In genomic region chr3:109903100-109903499, GRCh38 we compare ENCODE assay signal across 17 cellular contexts.
A peak's percentile ranks its signal among the peaks of the same experiment; 100 is the strongest.
DNase-seq lines count a peak whose midpoint lies in the region; ATAC-seq and TF ChIP-seq lines count a peak whose summit lies in the region.
"Had no signal": no experiment of that assay in that cellular context is flagged by ENCODE, and none has a peak within 500 bp of the region (broad histone marks: within the 10 kb centered on the region; RNA-seq: fewer than 3 reads in every experiment).

No MANE protein-coding gene starts in this region.

- H4K20me1 ChIP-seq in PC-9 (ENCODE audit: insufficient read depth) (no peaks in the 10 kb centered on the region), osteoblast (ENCODE audit: insufficient read depth, low read length) (no peaks in the 10 kb centered on the region)

- H2AFZ ChIP-seq in PC-9 (no peak overlapping the region), osteoblast (ENCODE audit: low read length) (no peak overlapping the region)

- DNase-seq in NCI-H82 (lab: John Stamatoyannopoulos, UW), result peak; percentile 6
- no peak for DNase-seq in NCI-H82 treated with DMSO at 0.1 percent for 48 hours (lab: John Stamatoyannopoulos, UW; ENCODE audit: unreplicated experiment)
- no peak for DNase-seq in PC-9
- DNase-seq in fibroblast of mammary gland (ENCODE audit: low read depth), result no peak
- DNase-seq in osteoblast (ENCODE audit: insufficient read length, low spot score, missing footprints), result no peak
- DNase-seq in OCI-M1 (lab: John Stamatoyannopoulos, UW), result no peak
- no peak for DNase-seq in GOT3 (lab: John Stamatoyannopoulos, UW)
- DNase-seq in activated CD8-positive, alpha-beta T cell treated with anti-CD3 and anti-CD28 coated beads for 36 hours, result no peak
- DNase-seq: C1 segment of cervical spinal cord, H7, IMR-90, Kasumi-1, MV-4-11, NCI-H146, NCI-H2081 treated with DMSO at 0.1 percent for 48 hours, NCI-H446, RPMI8226 had no signal

- CTCF ChIA-PET in PC-9 (lab: Charles Lee), result no interaction called here
- CTCF ChIA-PET in activated CD8-positive, alpha-beta T cell treated with anti-CD3 and anti-CD28 coated beads for 36 hours (lab: Charles Lee), result no interaction called here

- no TSS peak for BruUV-seq in PC-9 (replicated peaks; lab: Mats Ljungman, UMichigan)

- peaks cover 13% of the 10 kb centered on the region for H3K4me1 Mint-ChIP-seq in activated CD8-positive, alpha-beta T cell treated with anti-CD3 and anti-CD28 coated beads for 36 hours (ENCODE audit: low read depth)

- TF ChIP-seq CTCF in PC-9 (conservative IDR thresholded peaks at IDR 0.05), result peak; percentile 27; the same call in 1 of the 2 replicates
- TF ChIP-seq CTCF in fibroblast of mammary gland (conservative IDR thresholded peaks at IDR 0.05; ENCODE audit: control insufficient read depth, insufficient read depth, low read depth, low read length), result peak; percentile 8
- TF ChIP-seq CTCF in osteoblast (IDR thresholded peaks at IDR 0.05; ENCODE audit: extremely low read depth, low read depth, low read length), result peak; percentile 17
- TF ChIP-seq CTCF in activated CD8-positive, alpha-beta T cell treated with anti-CD3 and anti-CD28 coated beads for 36 hours (IDR thresholded peaks at IDR 0.05), result no peak

- H3K36me3 Mint-ChIP-seq in activated CD8-positive, alpha-beta T cell treated with anti-CD3 and anti-CD28 coated beads for 36 hours (ENCODE audit: low read depth), result no peaks in the 10 kb centered on the region

- H3K9me2 ChIP-seq in PC-9 (ENCODE audit: insufficient read depth), result no peaks in the 10 kb centered on the region

- H3K9me3 ChIP-seq in PC-9 (ENCODE audit: insufficient read depth, low read depth) (no peaks in the 10 kb centered on the region), osteoblast (ENCODE audit: low read depth, low read length) (no peaks in the 10 kb centered on the region)

- H3K27me3 Mint-ChIP-seq in activated CD8-positive, alpha-beta T cell treated with anti-CD3 and anti-CD28 coated beads for 36 hours, result no peaks in the 10 kb centered on the region

- intact Hi-C loops in PC-9 (cut with micrococcal nuclease; ENCODE audit: unreplicated experiment), result no loop called here
- intact Hi-C loops in activated CD8-positive, alpha-beta T cell treated with anti-CD3 and anti-CD28 coated beads for 36 hours (cut with micrococcal nuclease), result no loop called here

- H3F3A ChIP-seq in PC-9 (ENCODE audit: insufficient read depth, low read depth), result peaks cover 3% of the 10 kb centered on the region; the same call in 1 of the 2 replicates

- H3K27ac ChIP-seq in PC-9 (no peak overlapping the region), osteoblast (ENCODE audit: low read depth, low read length) (no peak overlapping the region)

- POLR2A ChIA-PET in PC-9 (lab: Charles Lee; ENCODE audit: unreplicated experiment), result no interaction called here
- POLR2A ChIA-PET in activated CD8-positive, alpha-beta T cell treated with anti-CD3 and anti-CD28 coated beads for 36 hours (lab: Charles Lee), result no interaction called here

- H3K9me3 Mint-ChIP-seq in activated CD8-positive, alpha-beta T cell treated with anti-CD3 and anti-CD28 coated beads for 36 hours, result peaks cover 7% of the 10 kb centered on the region

- H3K4me2 ChIP-seq in PC-9 (no peak overlapping the region), osteoblast (ENCODE audit: insufficient read depth, low read length) (no peak overlapping the region)

- no peak overlapping the region for H3K4me3 ChIP-seq in PC-9
- no peak overlapping the region for H3K4me3 ChIP-seq in fibroblast of mammary gland (ENCODE audit: control insufficient read depth, low read depth, low read length)
- H3K4me3 ChIP-seq in osteoblast (ENCODE audit: insufficient read depth, low read length), result no peak overlapping the region

- H3K4me3 Mint-ChIP-seq in activated CD8-positive, alpha-beta T cell treated with anti-CD3 and anti-CD28 coated beads for 36 hours, result no peak overlapping the region

- peaks cover 18% of the 10 kb centered on the region for H3K4me1 ChIP-seq in PC-9 (replicated peaks; ENCODE audit: insufficient read depth)
- no peaks in the 10 kb centered on the region for H3K4me1 ChIP-seq in osteoblast (ENCODE audit: insufficient read depth, low read length)

- no peak for ATAC-seq in activated CD8-positive, alpha-beta T cell treated with anti-CD3 and anti-CD28 coated beads for 36 hours

- H3K27ac Mint-ChIP-seq in activated CD8-positive, alpha-beta T cell treated with anti-CD3 and anti-CD28 coated beads for 36 hours, result no peak overlapping the region

- no peaks in the 10 kb centered on the region for H3K79me2 ChIP-seq in PC-9 (ENCODE audit: low read depth)
- H3K79me2 ChIP-seq in osteoblast (ENCODE audit: insufficient read depth, low read length), result no peaks in the 10 kb centered on the region

- H3K36me3 ChIP-seq in PC-9 (ENCODE audit: low read depth), result no peaks in the 10 kb centered on the region
- H3K36me3 ChIP-seq in osteoblast (ENCODE audit: insufficient read depth, low read length), result no peaks in the 10 kb centered on the region

- H3K27me3 ChIP-seq in PC-9 (ENCODE audit: insufficient read depth, low read depth) (no peaks in the 10 kb centered on the region), osteoblast (ENCODE audit: insufficient read depth, low read length) (no peaks in the 10 kb centered on the region)
